8 cellular contexts compared by ENCODE assay signal in the genomic region with DNA sequence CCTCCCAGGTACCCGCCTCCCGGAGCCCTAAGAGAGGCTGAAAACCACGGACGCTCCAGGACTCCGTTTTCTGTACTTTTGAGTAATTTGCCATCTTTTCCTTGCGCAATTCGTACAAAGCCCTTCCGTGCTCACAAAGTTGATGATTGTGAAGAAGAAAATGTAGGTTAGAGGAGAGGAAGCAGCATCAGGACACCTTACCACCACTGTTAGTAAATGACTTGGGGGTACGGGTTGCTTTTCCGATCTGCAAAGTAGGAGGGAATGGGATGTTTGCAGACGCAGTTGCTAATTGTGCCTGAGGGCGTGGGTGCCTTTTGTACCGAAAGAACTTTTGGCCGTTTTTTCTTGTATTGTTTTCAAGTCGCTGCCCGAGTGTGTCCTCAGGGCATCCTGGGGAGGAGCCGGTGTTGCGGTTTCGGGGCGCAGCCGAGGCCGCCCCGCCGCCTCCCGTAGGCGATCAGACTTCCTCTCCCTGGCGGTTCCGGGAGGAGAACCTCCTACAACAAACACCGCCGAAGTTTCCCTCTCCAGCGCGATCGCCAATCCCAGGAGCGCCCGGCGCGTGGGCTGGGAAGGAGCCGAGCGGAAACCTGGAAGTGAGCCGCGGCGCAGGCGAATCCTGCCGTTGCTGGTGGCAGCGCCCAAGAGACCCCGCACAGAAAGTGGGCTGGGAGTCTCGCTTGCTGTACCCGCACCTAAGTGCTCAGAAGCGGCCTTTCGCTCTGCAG. TPM values are rescaled to one million over a fixed set of nuclear protein-coding genes. Genes with fewer than 3 reads are reported as not detected.
DNase-seq lines count a peak whose midpoint lies in the region; ATAC-seq and TF ChIP-seq lines count a peak whose summit lies in the region.

No MANE protein-coding gene starts in this region.

- H3K9me3 Mint-ChIP-seq in HFFc6 (no peaks in the 10 kb centered on the region), natural killer cell (no peaks in the 10 kb centered on the region)

- no peaks in the 10 kb centered on the region for H3K36me3 ChIP-seq in BLaER1 treated with 17β-estradiol and CSF1 and Interleukin-3, amounts not matched to agents 10 nM and 100 nM

- peaks cover 0 to 38% (median 27%) of the 10 kb centered on the region in 11 experiments; a peak in 16 of 22 replicates for H4K20me1 ChIP-seq in BLaER1 treated with 17β-estradiol and CSF1 and Interleukin-3, amounts not matched to agents 10 nM and 100 nM

- peak overlapping the region in 9 of 11 experiments; percentile 12 to 62 (median 43); a peak in 17 of 22 replicates for H3K9ac ChIP-seq in BLaER1 treated with 17β-estradiol and CSF1 and Interleukin-3, amounts not matched to agents 10 nM and 100 nM

- peaks cover 34% of the 10 kb centered on the region for H3K4me1 Mint-ChIP-seq in HFFc6 (ENCODE audit: low read depth)
- peaks cover 12 to 21% of the 10 kb centered on the region in 2 donors for H3K4me1 Mint-ChIP-seq in natural killer cell

- peaks cover 21 to 35% (median 33%) of the 10 kb centered on the region in 10 experiments for H3K4me1 ChIP-seq in BLaER1 treated with 17β-estradiol and CSF1 and Interleukin-3, amounts not matched to agents 10 nM and 100 nM

- H3K27ac Mint-ChIP-seq in HFFc6 = peak overlapping the region; percentile 25; the same call in 1 of the 2 replicates
- no peak overlapping the region for H3K27ac Mint-ChIP-seq in natural killer cell

- ATAC-seq in natural killer cell = no peak
- no peak for ATAC-seq in HG03521 (IDR thresholded peaks at IDR 0.05; ENCODE audit: unreplicated experiment)
- ATAC-seq in GM19351 (IDR thresholded peaks at IDR 0.05; ENCODE audit: unreplicated experiment) = no peak
- no peak for ATAC-seq in HG02759 (IDR thresholded peaks at IDR 0.05; ENCODE audit: unreplicated experiment)

- H3K4me3 Mint-ChIP-seq in HFFc6 = peak overlapping the region; percentile 90
- H3K4me3 Mint-ChIP-seq in natural killer cell = peak overlapping the region; percentile 80

- H3K36me3 Mint-ChIP-seq in HFFc6 (ENCODE audit: low read depth) (no peaks in the 10 kb centered on the region), natural killer cell (no peaks in the 10 kb centered on the region)

- peak; percentile 61 for DNase-seq in HFFc6
- peak; percentile 33 for DNase-seq in fibroblast of the conjunctiva (ENCODE audit: low read depth)
- no peak for DNase-seq in natural killer cell

- peak overlapping the region; percentile 54 to 76 (median 64) for H3K4me3 ChIP-seq in BLaER1 treated with 17β-estradiol and CSF1 and Interleukin-3, amounts not matched to agents 10 nM and 100 nM
- H3K4me3 ChIP-seq in WI38 (ENCODE audit: low read depth, low read length) = peak overlapping the region; percentile 27

- 0 out of 22 replicates have a peak, but pooled peaks cover 0 to 5% (median 0%) of the 10 kb centered on the region in 11 experiments for H3K9me3 ChIP-seq in BLaER1 treated with 17β-estradiol and CSF1 and Interleukin-3, amounts not matched to agents 10 nM and 100 nM (replicated peaks in 1 of 11)

- peaks cover 75 to 97% (median 87%) of the 10 kb centered on the region in 11 experiments for H3K27me3 ChIP-seq in BLaER1 treated with 17β-estradiol and CSF1 and Interleukin-3, amounts not matched to agents 10 nM and 100 nM

- H3K27me3 Mint-ChIP-seq in HFFc6 (ENCODE audit: insufficient read depth) (peaks cover 24% of the 10 kb centered on the region), natural killer cell (ENCODE audit: low read depth in 2 of 2) (peaks cover 54 to 83% of the 10 kb centered on the region in 2 donors)

- TF ChIP-seq CTCF in HFFc6 (IDR thresholded peaks at IDR 0.05) = no peak
- no peak for TF ChIP-seq CTCF in WI38 (IDR thresholded peaks at IDR 0.05; ENCODE audit: low read depth, low read length)
- no peak for TF ChIP-seq CTCF in natural killer cell (IDR thresholded peaks at IDR 0.05)

- H3K4me2 ChIP-seq in BLaER1 treated with 17β-estradiol and CSF1 and Interleukin-3, amounts not matched to agents 10 nM and 100 nM = peak overlapping the region; percentile 92 to 100 (median 98)

- intact Hi-C loops in natural killer cell (cut with micrococcal nuclease) = no loop called here

- no peak overlapping the region for H3K27ac ChIP-seq in BLaER1 treated with 17β-estradiol and CSF1 and Interleukin-3, amounts not matched to agents 10 nM and 100 nM

RNA-seq across cellular contexts. Expression of gene PRR15, which starts 1.0 kb away (rescaled TPM):
- total RNA-seq in HFFc6 (2021; fragmentation: NEBNext Ultra II Directional; extraction: Animal tissue kit (Norgen Biotek cat#: 25700)) = under 1 TPM in 3 of 6 experiments, not detected in 3; 0.10 to 0.64 (median 0.31) TPM
- total RNA-seq in natural killer cell = not detected
